In the genomic region with DNA sequence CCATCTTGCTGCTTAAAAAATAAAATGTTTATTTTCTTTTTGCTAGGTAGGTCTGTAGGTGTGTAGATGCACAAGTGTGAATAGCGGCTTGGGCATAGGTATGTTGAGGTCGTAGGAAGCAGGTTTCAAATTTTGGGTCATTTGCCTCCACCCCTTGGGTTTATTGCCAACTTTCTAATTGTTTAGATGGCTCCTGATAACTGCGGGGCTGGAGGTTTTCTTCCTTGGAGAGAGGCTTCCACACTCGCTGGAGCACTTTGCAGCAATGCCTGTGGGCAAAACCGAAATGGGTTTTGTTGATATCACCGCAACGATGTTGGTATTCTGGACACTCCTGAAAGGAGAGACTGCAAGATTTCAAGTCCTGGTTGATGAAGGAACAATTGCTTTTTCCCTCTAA, we compare ENCODE assay signal across 34 cellular contexts. TPM values are rescaled to one million over a fixed set of nuclear protein-coding genes. Genes with fewer than 3 reads are reported as not detected.
"Had no signal": no experiment of that assay in that cellular context is flagged by ENCODE, and none has a peak within 500 bp of the region (broad histone marks: within the 10 kb centered on the region; RNA-seq: fewer than 3 reads in every experiment).

No MANE protein-coding gene starts in this region.

- H3K36me3 Mint-ChIP-seq: stimulated activated memory B cell treated with anti-CD40 and anti-IgM and Interleukin-4, amounts not matched to agents 10 μg/mL and 1 μg/mL and 100 μg/mL, for 72 hours; type B pancreatic cell had no signal

- H3K27ac Mint-ChIP-seq: stimulated activated effector memory CD8-positive, alpha-beta T cell treated with anti-CD3 and anti-CD28 coated beads, Interleukin-12 subunit alpha, Interleukin-12 subunit beta, amount 100 ng/mL, for 72 hours; stimulated activated memory B cell treated with anti-CD40 and anti-IgM and Interleukin-4, amounts not matched to agents 10 μg/mL and 1 μg/mL and 100 μg/mL, for 72 hours; stimulated activated naive B cell treated with anti-CD40 and anti-IgM and Interleukin-4, amounts not matched to agents 10 μg/mL and 1 μg/mL and 100 μg/mL, for 72 hours; stimulated activated naive CD8-positive, alpha-beta T cell treated with anti-CD3 and anti-CD28 coated beads, Interleukin-15, amount 100 ng/mL, for 72 hours; stimulated activated naive CD8-positive, alpha-beta T cell treated with anti-CD3 and anti-CD28 coated beads, Interleukin-15, Interleukin-2, amounts not matched to agents 100 ng/mL and 50 ng/mL, for 24 hours; type B pancreatic cell had no signal

- H3K27ac ChIP-seq: stomach, suprapubic skin, testis, thoracic aorta, thyroid gland, tibial artery, tibial nerve, transverse colon, upper lobe of left lung, upper lobe of right lung, uterus, vagina had no signal

- H3K4me3 ChIP-seq: stomach, suprapubic skin, testis, thoracic aorta, thyroid gland, tibial artery, tibial nerve, transverse colon, upper lobe of left lung, upper lobe of right lung, uterus, vagina had no signal

- H3K4me3 Mint-ChIP-seq: stimulated activated effector memory CD8-positive, alpha-beta T cell treated with anti-CD3 and anti-CD28 coated beads, Interleukin-12 subunit alpha, Interleukin-12 subunit beta, amount 100 ng/mL, for 72 hours; stimulated activated memory B cell treated with anti-CD40 and anti-IgM and Interleukin-4, amounts not matched to agents 10 μg/mL and 1 μg/mL and 100 μg/mL, for 72 hours; stimulated activated naive B cell treated with anti-CD40 and anti-IgM and Interleukin-4, amounts not matched to agents 10 μg/mL and 1 μg/mL and 100 μg/mL, for 72 hours; stimulated activated naive CD8-positive, alpha-beta T cell treated with anti-CD3 and anti-CD28 coated beads, Interleukin-15, amount 100 ng/mL, for 72 hours; stimulated activated naive CD8-positive, alpha-beta T cell treated with anti-CD3 and anti-CD28 coated beads, Interleukin-15, Interleukin-2, amounts not matched to agents 100 ng/mL and 50 ng/mL, for 24 hours; type B pancreatic cell had no signal

- FAIRE-seq: urothelium cell line had no signal

- H3K9me3 ChIP-seq: suprapubic skin, testis, thoracic aorta, thyroid gland, tibial artery, tibial nerve, transverse colon, upper lobe of left lung, upper lobe of right lung, uterus, vagina had no signal

- H3K27me3 ChIP-seq: testis, vagina had no signal

- H3K36me3 ChIP-seq: stomach, suprapubic skin, thoracic aorta, thyroid gland, tibial artery, tibial nerve, transverse colon, upper lobe of left lung, upper lobe of right lung, uterus, vagina had no signal

- H3K9me3 Mint-ChIP-seq: stimulated activated effector memory CD8-positive, alpha-beta T cell treated with anti-CD3 and anti-CD28 coated beads, Interleukin-12 subunit alpha, Interleukin-12 subunit beta, amount 100 ng/mL, for 72 hours; stimulated activated naive CD8-positive, alpha-beta T cell treated with anti-CD3 and anti-CD28 coated beads, Interleukin-15, Interleukin-2, amounts not matched to agents 100 ng/mL and 50 ng/mL, for 24 hours; type B pancreatic cell had no signal

- ATAC-seq: stimulated activated effector memory CD8-positive, alpha-beta T cell treated with anti-CD3 and anti-CD28 coated beads, Interleukin-12 subunit alpha, Interleukin-12 subunit beta, amount 100 ng/mL, for 72 hours; stimulated activated memory B cell treated with anti-CD40 and anti-IgM and Interleukin-4, amounts not matched to agents 10 μg/mL and 1 μg/mL and 100 μg/mL, for 72 hours; stimulated activated naive B cell treated with anti-CD40 and anti-IgM and Interleukin-4, amounts not matched to agents 10 μg/mL and 1 μg/mL and 100 μg/mL, for 72 hours; stimulated activated naive CD8-positive, alpha-beta T cell treated with anti-CD3 and anti-CD28 coated beads, Interleukin-15, amount 100 ng/mL, for 72 hours; stimulated activated naive CD8-positive, alpha-beta T cell treated with anti-CD3 and anti-CD28 coated beads, Interleukin-15, Interleukin-2, amounts not matched to agents 100 U/mL and 50 U/mL, for 24 hours; upper lobe of right lung had no signal

- H3K4me1 ChIP-seq: upper lobe of right lung had no signal

- DNase-seq: stimulated activated CD4-positive, alpha-beta T cell treated with anti-CD3 and anti-CD28 coated beads, Interleukin-2, amount 100 ng/mL, for 48 hours; stimulated activated CD4-positive, alpha-beta T cell treated with anti-CD3 and anti-CD28 coated beads, Interleukin-4, amount 100 ng/mL, for 1 hour; stimulated activated CD4-positive, alpha-beta T cell treated with anti-CD3 and anti-CD28 coated beads, Interleukin-4, amount 100 ng/mL, for 24 hours; stimulated activated CD4-positive, alpha-beta T cell treated with anti-CD3 and anti-CD28 coated beads, Interleukin-4, amount 100 ng/mL, for 4 hours; stimulated activated CD8-positive, alpha-beta memory T cell treated with anti-CD3 and anti-CD28 coated beads, Interleukin-4, amount 100 ng/mL, for 48 hours; stimulated activated naive B cell treated with anti-CD40 and anti-IgM and Interleukin-4, amounts not matched to agents 10 μg/mL and 1 μg/mL and 100 μg/mL, for 72 hours; stimulated activated naive CD4-positive, alpha-beta T cell; stimulated activated naive CD4-positive, alpha-beta T cell treated with Interleukin-2 at 50 U/mL for 16 hours; stimulated activated naive CD8-positive, alpha-beta T cell treated with anti-CD3 and anti-CD28 coated beads, Interleukin-15, amount 100 ng/mL, for 72 hours; stimulated activated naive CD8-positive, alpha-beta T cell treated with anti-CD3 and anti-CD28 coated beads, Interleukin-15, Interleukin-2, amounts not matched to agents 100 U/mL and 50 U/mL, for 24 hours; stomach; substantia nigra; testis; thyroid gland; tibial artery; transverse colon; trophoblast cell; upper lobe of left lung; upper lobe of right lung; uterus had no signal

RNA-seq across cellular contexts. Expression of gene POU4F2, which starts 3.9 kb away (rescaled TPM):
- total RNA-seq: stomach, subcutaneous adipose tissue, suprapubic skin, temporal lobe, thoracic aorta, thyroid gland, tibial nerve, transverse colon, upper lobe of left lung, upper lobe of right lung, ureter, urinary bladder, uterus, vagina had no signal
- polyA plus RNA-seq: stomach, thymus, urinary bladder had no signal
